Comparison of ENCODE assay signal across 9 cellular contexts in the genomic region with DNA sequence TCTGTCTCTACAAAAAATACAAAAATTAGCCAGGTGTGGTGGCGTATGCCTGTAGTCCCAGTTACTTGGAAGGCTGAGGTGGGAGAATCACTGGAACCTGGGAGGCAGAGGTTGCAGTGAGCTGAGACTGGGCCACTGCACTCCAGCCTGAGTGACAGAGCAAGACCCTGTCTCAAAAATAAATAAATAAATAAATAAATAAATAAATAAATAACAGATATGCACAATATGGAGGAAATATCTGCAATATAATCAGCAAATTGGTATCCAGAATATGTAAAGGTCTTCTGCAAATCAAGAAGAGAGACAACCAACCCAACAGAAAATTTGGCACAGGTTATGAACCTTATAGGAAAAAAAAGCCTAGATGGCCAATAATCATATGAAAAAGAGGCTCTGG. TPM values are rescaled to one million over a fixed set of nuclear protein-coding genes. Genes with fewer than 3 reads are reported as not detected.
A peak's percentile ranks its signal among the peaks of the same experiment; 100 is the strongest.
DNase-seq lines count a peak whose midpoint lies in the region; ATAC-seq, FAIRE-seq and TF ChIP-seq lines count a peak whose summit lies in the region.
"Not testable (repeated sequence)": the region's sequence is repeated elsewhere in the genome, so short reads cannot be mapped to it uniquely, and the experiment has no call there.
"Had no signal": no experiment of that assay in that cellular context is flagged by ENCODE, and none has a peak within 500 bp of the region (broad histone marks: within the 10 kb centered on the region; RNA-seq: fewer than 3 reads in every experiment).

No MANE protein-coding gene starts in this region.

- not testable (repeated sequence) for TF ChIP-seq CTCF in A549 (IDR thresholded peaks at IDR 0.05)

- H3K4me2 ChIP-seq in A549: not testable (repeated sequence)

- peak overlapping the region; percentile 82 for H3K27ac Mint-ChIP-seq in T-helper 1 cell treated with Interleukin-12 subunit alpha and Interleukin-12 subunit beta and Interleukin-4 antibody, amounts not matched to agents 30 μg/mL and 1 μg/mL, for 36 hours
- peak overlapping the region; percentile 51 for H3K27ac Mint-ChIP-seq in activated CD4-positive, alpha-beta memory T cell treated with anti-CD3 and anti-CD28 coated beads for 36 hours
- H3K27ac Mint-ChIP-seq in activated CD8-positive, alpha-beta memory T cell treated with anti-CD3 and anti-CD28 coated beads, Interleukin-2, amount 10 ng/mL, durations not matched to agents 7 days and 5 days: peak overlapping the region; percentile 43
- peak overlapping the region; percentile 55 for H3K27ac Mint-ChIP-seq in activated T-helper 1 cell treated with anti-CD3 and anti-CD28 coated beads, Interleukin-12 subunit alpha, Interleukin-12 subunit beta, Interleukin-2, Interleukin-4 antibody, amounts not matched to agents 30 ng/mL and 10 ng/mL and 1 ng/mL, durations not matched to agents 14 hours and 24 hours and 36 hours
- peak overlapping the region; percentile 46 for H3K27ac Mint-ChIP-seq in activated T-helper 2 cell treated with anti-CD3 and anti-CD28 coated beads, Interferon-gamma antibody, Interleukin-2, Interleukin-4, amounts not matched to agents 10 μg/mL and 5 μg/mL and 100 μg/mL, durations not matched to agents 14 hours and 24 hours and 36 hours
- peak overlapping the region; percentile 24 for H3K27ac Mint-ChIP-seq in activated naive CD4-positive, alpha-beta T cell treated with anti-CD3 and anti-CD28 coated beads, Interleukin-2, amount 10 ng/mL, durations not matched to agents 7 days and 5 days
- H3K27ac Mint-ChIP-seq in natural killer cell treated with Interleukin-12 subunit alpha and Interleukin-12 subunit beta and Interleukin-15 and Interleukin-18, amount 100 ng/mL, for 72 hours: peak overlapping the region; percentile 70 to 98

- FAIRE-seq in A549 (lab: Jason Lieb, UNC): not testable (repeated sequence)

- H3K27me3 Mint-ChIP-seq in T-helper 1 cell treated with Interleukin-12 subunit alpha and Interleukin-12 subunit beta and Interleukin-4 antibody, amounts not matched to agents 30 μg/mL and 1 μg/mL, for 36 hours (ENCODE audit: low read depth); activated CD4-positive, alpha-beta memory T cell treated with anti-CD3 and anti-CD28 coated beads for 36 hours; activated CD8-positive, alpha-beta memory T cell treated with anti-CD3 and anti-CD28 coated beads, Interleukin-2, amount 10 ng/mL, durations not matched to agents 7 days and 5 days; activated T-helper 1 cell treated with anti-CD3 and anti-CD28 coated beads, Interleukin-12 subunit alpha, Interleukin-12 subunit beta, Interleukin-2, Interleukin-4 antibody, amounts not matched to agents 30 ng/mL and 10 ng/mL and 1 ng/mL, durations not matched to agents 14 hours and 24 hours and 36 hours (ENCODE audit: insufficient read depth); activated T-helper 2 cell treated with anti-CD3 and anti-CD28 coated beads, Interferon-gamma antibody, Interleukin-2, Interleukin-4, amounts not matched to agents 10 μg/mL and 5 μg/mL and 100 μg/mL, durations not matched to agents 14 hours and 24 hours and 36 hours (ENCODE audit: low read depth); activated naive CD4-positive, alpha-beta T cell treated with anti-CD3 and anti-CD28 coated beads, Interleukin-2, amount 10 ng/mL, durations not matched to agents 7 days and 5 days; natural killer cell treated with Interleukin-12 subunit alpha and Interleukin-12 subunit beta and Interleukin-15 and Interleukin-18, amount 100 ng/mL, for 72 hours: not testable (repeated sequence)

- CTCF ChIA-PET in A549 (lab: Yijun Ruan, JAX): interaction anchor here (0.6 to 2.5 kb wide), 7 partner anchors 10 to 296 kb away, joined by 3 to 11 read pairs (median 4); partner anchors contain the start of gene HDDC3
- CTCF ChIA-PET in activated CD4-positive, alpha-beta memory T cell treated with anti-CD3 and anti-CD28 coated beads for 36 hours (lab: Charles Lee): not testable (repeated sequence)
- CTCF ChIA-PET in activated CD8-positive, alpha-beta memory T cell treated with anti-CD3 and anti-CD28 coated beads, Interleukin-2, amount 10 ng/mL, durations not matched to agents 7 days and 5 days (lab: Charles Lee): interaction anchor here (1.0 to 6.5 kb wide), 5 partner anchors 8 to 132 kb away, joined by 3 to 54 read pairs (median 6); partner anchors contain the start of gene BLM
- CTCF ChIA-PET in activated naive CD4-positive, alpha-beta T cell treated with anti-CD3 and anti-CD28 coated beads, Interleukin-2, amount 10 ng/mL, durations not matched to agents 7 days and 5 days (lab: Charles Lee): interaction anchor here (1.2 kb wide), 1 partner anchor 17 kb away, joined by 3 read pairs; no protein-coding TSS in a partner anchor

- ATAC-seq in A549; activated CD8-positive, alpha-beta memory T cell treated with anti-CD3 and anti-CD28 coated beads, Interleukin-2, amount 10 ng/mL, durations not matched to agents 7 days and 5 days; natural killer cell treated with Interleukin-12 subunit alpha and Interleukin-12 subunit beta and Interleukin-15 and Interleukin-18, amount 100 ng/mL, for 72 hours: not testable (repeated sequence)

- peaks cover 62% of the 10 kb centered on the region for H3K4me1 Mint-ChIP-seq in T-helper 1 cell treated with Interleukin-12 subunit alpha and Interleukin-12 subunit beta and Interleukin-4 antibody, amounts not matched to agents 30 μg/mL and 1 μg/mL, for 36 hours (ENCODE audit: low read depth)
- peaks cover 46% of the 10 kb centered on the region for H3K4me1 Mint-ChIP-seq in activated CD4-positive, alpha-beta memory T cell treated with anti-CD3 and anti-CD28 coated beads for 36 hours (ENCODE audit: low read depth)
- peaks cover 76% of the 10 kb centered on the region for H3K4me1 Mint-ChIP-seq in activated CD8-positive, alpha-beta memory T cell treated with anti-CD3 and anti-CD28 coated beads, Interleukin-2, amount 10 ng/mL, durations not matched to agents 7 days and 5 days
- H3K4me1 Mint-ChIP-seq in activated T-helper 1 cell treated with anti-CD3 and anti-CD28 coated beads, Interleukin-12 subunit alpha, Interleukin-12 subunit beta, Interleukin-2, Interleukin-4 antibody, amounts not matched to agents 30 ng/mL and 10 ng/mL and 1 ng/mL, durations not matched to agents 14 hours and 24 hours and 36 hours (ENCODE audit: low read depth): peaks cover 61% of the 10 kb centered on the region
- peaks cover 49% of the 10 kb centered on the region for H3K4me1 Mint-ChIP-seq in activated T-helper 2 cell treated with anti-CD3 and anti-CD28 coated beads, Interferon-gamma antibody, Interleukin-2, Interleukin-4, amounts not matched to agents 10 μg/mL and 5 μg/mL and 100 μg/mL, durations not matched to agents 14 hours and 24 hours and 36 hours (ENCODE audit: low read depth)
- H3K4me1 Mint-ChIP-seq in activated naive CD4-positive, alpha-beta T cell treated with anti-CD3 and anti-CD28 coated beads, Interleukin-2, amount 10 ng/mL, durations not matched to agents 7 days and 5 days: peaks cover 63% of the 10 kb centered on the region
- H3K4me1 Mint-ChIP-seq in natural killer cell treated with Interleukin-12 subunit alpha and Interleukin-12 subunit beta and Interleukin-15 and Interleukin-18, amount 100 ng/mL, for 72 hours (ENCODE audit: low read depth in 2 of 2): peaks cover 47 to 50% of the 10 kb centered on the region in 2 donors

- not testable (repeated sequence) for TF ChIP-seq POLR2A in A549 (IDR thresholded peaks at IDR 0.05; ENCODE audit: low read length)

- not testable (repeated sequence) for H3K4me3 ChIP-seq in A549

- not testable (repeated sequence) for H3K9me3 Mint-ChIP-seq in T-helper 1 cell treated with Interleukin-12 subunit alpha and Interleukin-12 subunit beta and Interleukin-4 antibody, amounts not matched to agents 30 μg/mL and 1 μg/mL, for 36 hours; activated CD4-positive, alpha-beta memory T cell treated with anti-CD3 and anti-CD28 coated beads for 36 hours; activated CD8-positive, alpha-beta memory T cell treated with anti-CD3 and anti-CD28 coated beads, Interleukin-2, amount 10 ng/mL, durations not matched to agents 7 days and 5 days (ENCODE audit: low read depth); activated T-helper 1 cell treated with anti-CD3 and anti-CD28 coated beads, Interleukin-12 subunit alpha, Interleukin-12 subunit beta, Interleukin-2, Interleukin-4 antibody, amounts not matched to agents 30 ng/mL and 10 ng/mL and 1 ng/mL, durations not matched to agents 14 hours and 24 hours and 36 hours; activated T-helper 2 cell treated with anti-CD3 and anti-CD28 coated beads, Interferon-gamma antibody, Interleukin-2, Interleukin-4, amounts not matched to agents 10 μg/mL and 5 μg/mL and 100 μg/mL, durations not matched to agents 14 hours and 24 hours and 36 hours; activated naive CD4-positive, alpha-beta T cell treated with anti-CD3 and anti-CD28 coated beads, Interleukin-2, amount 10 ng/mL, durations not matched to agents 7 days and 5 days; natural killer cell treated with Interleukin-12 subunit alpha and Interleukin-12 subunit beta and Interleukin-15 and Interleukin-18, amount 100 ng/mL, for 72 hours

- peaks cover 45% of the 10 kb centered on the region for H3K36me3 Mint-ChIP-seq in T-helper 1 cell treated with Interleukin-12 subunit alpha and Interleukin-12 subunit beta and Interleukin-4 antibody, amounts not matched to agents 30 μg/mL and 1 μg/mL, for 36 hours (ENCODE audit: low read depth)
- not testable (repeated sequence) for H3K36me3 Mint-ChIP-seq in activated CD4-positive, alpha-beta memory T cell treated with anti-CD3 and anti-CD28 coated beads for 36 hours; natural killer cell treated with Interleukin-12 subunit alpha and Interleukin-12 subunit beta and Interleukin-15 and Interleukin-18, amount 100 ng/mL, for 72 hours
- peaks cover 32% of the 10 kb centered on the region for H3K36me3 Mint-ChIP-seq in activated CD8-positive, alpha-beta memory T cell treated with anti-CD3 and anti-CD28 coated beads, Interleukin-2, amount 10 ng/mL, durations not matched to agents 7 days and 5 days
- peaks cover 35% of the 10 kb centered on the region for H3K36me3 Mint-ChIP-seq in activated T-helper 1 cell treated with anti-CD3 and anti-CD28 coated beads, Interleukin-12 subunit alpha, Interleukin-12 subunit beta, Interleukin-2, Interleukin-4 antibody, amounts not matched to agents 30 ng/mL and 10 ng/mL and 1 ng/mL, durations not matched to agents 14 hours and 24 hours and 36 hours (ENCODE audit: low read depth)
- peaks cover 46% of the 10 kb centered on the region for H3K36me3 Mint-ChIP-seq in activated T-helper 2 cell treated with anti-CD3 and anti-CD28 coated beads, Interferon-gamma antibody, Interleukin-2, Interleukin-4, amounts not matched to agents 10 μg/mL and 5 μg/mL and 100 μg/mL, durations not matched to agents 14 hours and 24 hours and 36 hours (ENCODE audit: low read depth)
- peaks cover 31% of the 10 kb centered on the region for H3K36me3 Mint-ChIP-seq in activated naive CD4-positive, alpha-beta T cell treated with anti-CD3 and anti-CD28 coated beads, Interleukin-2, amount 10 ng/mL, durations not matched to agents 7 days and 5 days

- DNase-seq in A549 (ENCODE audit: low read depth in 1 of 2, low spot score in 1 of 2); activated CD4-positive, alpha-beta memory T cell treated with anti-CD3 and anti-CD28 coated beads for 36 hours; activated CD8-positive, alpha-beta memory T cell treated with anti-CD3 and anti-CD28 coated beads, Interleukin-2, amount 10 ng/mL, durations not matched to agents 7 days and 5 days; activated T-helper 1 cell treated with anti-CD3 and anti-CD28 coated beads, Interleukin-12 subunit alpha, Interleukin-12 subunit beta, Interleukin-2, Interleukin-4 antibody, amounts not matched to agents 30 ng/mL and 10 ng/mL and 1 ng/mL, durations not matched to agents 14 hours and 24 hours and 36 hours (ENCODE audit: low spot score); activated T-helper 2 cell treated with anti-CD3 and anti-CD28 coated beads, Interferon-gamma antibody, Interleukin-2, Interleukin-4, amounts not matched to agents 10 μg/mL and 5 μg/mL and 100 μg/mL, durations not matched to agents 14 hours and 24 hours and 36 hours (ENCODE audit: low spot score); activated naive CD4-positive, alpha-beta T cell treated with anti-CD3 and anti-CD28 coated beads, Interleukin-2, amount 10 ng/mL, durations not matched to agents 7 days and 5 days; natural killer cell treated with Interleukin-12 subunit alpha and Interleukin-12 subunit beta and Interleukin-15 and Interleukin-18, amount 100 ng/mL, for 72 hours (ENCODE audit: low spot score): not testable (repeated sequence)

- H3K27ac ChIP-seq in A549: not testable (repeated sequence)

- POLR2A ChIA-PET in A549 (lab: Yijun Ruan, JAX): not testable (repeated sequence)
- POLR2A ChIA-PET in activated CD4-positive, alpha-beta memory T cell treated with anti-CD3 and anti-CD28 coated beads for 36 hours (lab: Charles Lee): interaction anchor here (0.7 to 4.6 kb wide), 2 partner anchors 11 to 83 kb away, joined by 3 to 52 read pairs; no protein-coding TSS in a partner anchor

- not testable (repeated sequence) for TF ChIP-seq RAD21 in A549 (conservative IDR thresholded peaks at IDR 0.05 in 1 of 2, IDR thresholded peaks at IDR 0.05 in 1 of 2)

- TF ChIP-seq EP300 in A549 (IDR thresholded peaks at IDR 0.05): not testable (repeated sequence)

- H3K9me3 ChIP-seq in A549: not testable (repeated sequence)

- H3K4me3 Mint-ChIP-seq in T-helper 1 cell treated with Interleukin-12 subunit alpha and Interleukin-12 subunit beta and Interleukin-4 antibody, amounts not matched to agents 30 μg/mL and 1 μg/mL, for 36 hours: peak overlapping the region; percentile 58
- not testable (repeated sequence) for H3K4me3 Mint-ChIP-seq in activated CD4-positive, alpha-beta memory T cell treated with anti-CD3 and anti-CD28 coated beads for 36 hours; activated CD8-positive, alpha-beta memory T cell treated with anti-CD3 and anti-CD28 coated beads, Interleukin-2, amount 10 ng/mL, durations not matched to agents 7 days and 5 days; activated T-helper 1 cell treated with anti-CD3 and anti-CD28 coated beads, Interleukin-12 subunit alpha, Interleukin-12 subunit beta, Interleukin-2, Interleukin-4 antibody, amounts not matched to agents 30 ng/mL and 10 ng/mL and 1 ng/mL, durations not matched to agents 14 hours and 24 hours and 36 hours; activated T-helper 2 cell treated with anti-CD3 and anti-CD28 coated beads, Interferon-gamma antibody, Interleukin-2, Interleukin-4, amounts not matched to agents 10 μg/mL and 5 μg/mL and 100 μg/mL, durations not matched to agents 14 hours and 24 hours and 36 hours (ENCODE audit: low read depth); activated naive CD4-positive, alpha-beta T cell treated with anti-CD3 and anti-CD28 coated beads, Interleukin-2, amount 10 ng/mL, durations not matched to agents 7 days and 5 days
- peak overlapping the region; percentile 34 for H3K4me3 Mint-ChIP-seq in natural killer cell treated with Interleukin-12 subunit alpha and Interleukin-12 subunit beta and Interleukin-15 and Interleukin-18, amount 100 ng/mL, for 72 hours

- WGBS in A549 (ENCODE audit: missing lambda C conversion rate): 93% methylated on average over 1 of the region's 1 CpG

- intact Hi-C loops in activated CD4-positive, alpha-beta memory T cell treated with anti-CD3 and anti-CD28 coated beads for 36 hours (cut with micrococcal nuclease); activated T-helper 1 cell treated with anti-CD3 and anti-CD28 coated beads, Interleukin-12 subunit alpha, Interleukin-12 subunit beta, Interleukin-2, Interleukin-4 antibody, amounts not matched to agents 30 ng/mL and 10 ng/mL and 1 ng/mL, durations not matched to agents 14 hours and 24 hours and 36 hours (cut with micrococcal nuclease); activated T-helper 2 cell treated with anti-CD3 and anti-CD28 coated beads, Interferon-gamma antibody, Interleukin-2, Interleukin-4, amounts not matched to agents 10 μg/mL and 5 μg/mL and 100 μg/mL, durations not matched to agents 14 hours and 24 hours and 36 hours (cut with micrococcal nuclease): not testable (repeated sequence)

- H3K4me1 ChIP-seq in A549: peaks cover 12% of the 10 kb centered on the region

RNA-seq across cellular contexts. Expression of gene FURIN, which starts 19.0 kb away (rescaled TPM):
- polyA plus RNA-seq in A549 (2011; rRNA removed) (16.8 and 20.9 TPM in 2 replicates), A549 (2017; fragmentation: RNase III; extraction: RNeasy Plus Mini Kit Qiagen cat#74134 plus additional on column Dnase treatment) (23.1 to 37.1 TPM (median 33.3 TPM) in 3 replicates)
- polyA plus RNA-seq in A549 (2012; cell fraction: cytosol; rRNA removed): 26.9 and 42.5 TPM in 2 replicates
- polyA plus RNA-seq in A549 (2012; cell fraction: nucleus; rRNA removed): 36.8 and 51.9 TPM in 2 replicates
- 29.8 and 47.2 TPM in 2 replicates for polyA minus RNA-seq in A549 (2011; rRNA and poly(A)+ RNA removed)
- 100 to 1,000 TPM; 576 to 590 TPM for total RNA-seq in activated CD4-positive, alpha-beta memory T cell treated with anti-CD3 and anti-CD28 coated beads for 36 hours
- total RNA-seq in activated CD8-positive, alpha-beta memory T cell treated with anti-CD3 and anti-CD28 coated beads, Interleukin-2, amount 10 ng/mL, durations not matched to agents 7 days and 5 days: 100 to 1,000 TPM; 487 to 625 TPM
- 530 and 545 TPM in 2 replicates for total RNA-seq in activated T-helper 1 cell treated with anti-CD3 and anti-CD28 coated beads, Interleukin-12 subunit alpha, Interleukin-12 subunit beta, Interleukin-2, Interleukin-4 antibody, amounts not matched to agents 30 ng/mL and 10 ng/mL and 1 ng/mL, durations not matched to agents 14 hours and 24 hours and 36 hours
- total RNA-seq in activated T-helper 2 cell treated with anti-CD3 and anti-CD28 coated beads, Interferon-gamma antibody, Interleukin-2, Interleukin-4, amounts not matched to agents 10 μg/mL and 5 μg/mL and 100 μg/mL, durations not matched to agents 14 hours and 24 hours and 36 hours: 564 and 570 TPM in 2 replicates
- total RNA-seq in natural killer cell treated with Interleukin-12 subunit alpha and Interleukin-12 subunit beta and Interleukin-15 and Interleukin-18, amount 100 ng/mL, for 72 hours: 100 to 1,000 TPM; 528 to 679 TPM

RNA-seq across cellular contexts. Expression of gene FES, which starts 34.9 kb away (rescaled TPM):
- polyA plus RNA-seq in A549 (2011; rRNA removed) (0.50 and 0.53 TPM in 2 replicates), A549 (2017; fragmentation: RNase III; extraction: RNeasy Plus Mini Kit Qiagen cat#74134 plus additional on column Dnase treatment) (0.39 to 0.50 TPM (median 0.45 TPM) in 3 replicates)
- polyA plus RNA-seq in A549 (2012; cell fraction: cytosol; rRNA removed): 1.4 and 1.7 TPM in 2 replicates
- polyA plus RNA-seq in A549 (2012; cell fraction: nucleus; rRNA removed): 1.4 and 1.7 TPM in 2 replicates
- polyA minus RNA-seq in A549 (2011; rRNA and poly(A)+ RNA removed): 0.39 TPM in 1 of 2 replicates, not detected in the other
- 10 to 100 TPM; 18.0 to 21.1 TPM for total RNA-seq in activated CD4-positive, alpha-beta memory T cell treated with anti-CD3 and anti-CD28 coated beads for 36 hours
- total RNA-seq in activated CD8-positive, alpha-beta memory T cell treated with anti-CD3 and anti-CD28 coated beads, Interleukin-2, amount 10 ng/mL, durations not matched to agents 7 days and 5 days: 10 to 100 TPM; 55.7 to 61.2 TPM
- total RNA-seq in activated T-helper 1 cell treated with anti-CD3 and anti-CD28 coated beads, Interleukin-12 subunit alpha, Interleukin-12 subunit beta, Interleukin-2, Interleukin-4 antibody, amounts not matched to agents 30 ng/mL and 10 ng/mL and 1 ng/mL, durations not matched to agents 14 hours and 24 hours and 36 hours: 45.4 and 57.1 TPM in 2 replicates
- 51.9 and 55.8 TPM in 2 replicates for total RNA-seq in activated T-helper 2 cell treated with anti-CD3 and anti-CD28 coated beads, Interferon-gamma antibody, Interleukin-2, Interleukin-4, amounts not matched to agents 10 μg/mL and 5 μg/mL and 100 μg/mL, durations not matched to agents 14 hours and 24 hours and 36 hours
- 100 to 1,000 TPM; 139 to 140 TPM for total RNA-seq in natural killer cell treated with Interleukin-12 subunit alpha and Interleukin-12 subunit beta and Interleukin-15 and Interleukin-18, amount 100 ng/mL, for 72 hours
- polyA plus RNA-seq: CD4-positive, alpha-beta memory T cell had no signal

RNA-seq across cellular contexts. Expression of gene MAN2A2, which starts 53.7 kb away (rescaled TPM):
- 22.0 and 37.0 TPM in 2 replicates for polyA plus RNA-seq in A549 (2011; rRNA removed)
- polyA plus RNA-seq in A549 (2012; cell fraction: cytosol; rRNA removed): 56.4 and 73.9 TPM in 2 replicates
- polyA plus RNA-seq in A549 (2012; cell fraction: nucleus; rRNA removed): 415 and 583 TPM in 2 replicates
- 29.6 to 35.3 TPM (median 32.6 TPM) in 3 replicates for polyA plus RNA-seq in A549 (2017; fragmentation: RNase III; extraction: RNeasy Plus Mini Kit Qiagen cat#74134 plus additional on column Dnase treatment)
- 42.7 and 43.2 TPM in 2 replicates for polyA minus RNA-seq in A549 (2011; rRNA and poly(A)+ RNA removed)
- 10 to 100 TPM; 98.1 to 99.2 TPM for total RNA-seq in activated CD4-positive, alpha-beta memory T cell treated with anti-CD3 and anti-CD28 coated beads for 36 hours
- 100 to 1,000 TPM; 174 to 183 TPM for total RNA-seq in activated CD8-positive, alpha-beta memory T cell treated with anti-CD3 and anti-CD28 coated beads, Interleukin-2, amount 10 ng/mL, durations not matched to agents 7 days and 5 days
- total RNA-seq in activated T-helper 1 cell treated with anti-CD3 and anti-CD28 coated beads, Interleukin-12 subunit alpha, Interleukin-12 subunit beta, Interleukin-2, Interleukin-4 antibody, amounts not matched to agents 30 ng/mL and 10 ng/mL and 1 ng/mL, durations not matched to agents 14 hours and 24 hours and 36 hours: 228 and 239 TPM in 2 replicates
- 200 and 201 TPM in 2 replicates for total RNA-seq in activated T-helper 2 cell treated with anti-CD3 and anti-CD28 coated beads, Interferon-gamma antibody, Interleukin-2, Interleukin-4, amounts not matched to agents 10 μg/mL and 5 μg/mL and 100 μg/mL, durations not matched to agents 14 hours and 24 hours and 36 hours
- 100 to 1,000 TPM; 172 to 244 TPM for total RNA-seq in natural killer cell treated with Interleukin-12 subunit alpha and Interleukin-12 subunit beta and Interleukin-15 and Interleukin-18, amount 100 ng/mL, for 72 hours

Comparison
In these comparisons a context has a peak if more than half of its experiments do, and no peak if none do; other contexts are left out.
1. H3K27ac Mint-ChIP-seq: peak in every context shown above with its lines; median percentile 84 in natural killer cell treated with Interleukin-12 subunit alpha and Interleukin-12 subunit beta and Interleukin-15 and Interleukin-18, amount 100 ng/mL, for 72 hours; 82 in T-helper 1 cell treated with Interleukin-12 subunit alpha and Interleukin-12 subunit beta and Interleukin-4 antibody, amounts not matched to agents 30 μg/mL and 1 μg/mL, for 36 hours; 55 in activated T-helper 1 cell treated with anti-CD3 and anti-CD28 coated beads, Interleukin-12 subunit alpha, Interleukin-12 subunit beta, Interleukin-2, Interleukin-4 antibody, amounts not matched to agents 30 ng/mL and 10 ng/mL and 1 ng/mL, durations not matched to agents 14 hours and 24 hours and 36 hours; 51 in activated CD4-positive, alpha-beta memory T cell treated with anti-CD3 and anti-CD28 coated beads for 36 hours; 46 in activated T-helper 2 cell treated with anti-CD3 and anti-CD28 coated beads, Interferon-gamma antibody, Interleukin-2, Interleukin-4, amounts not matched to agents 10 μg/mL and 5 μg/mL and 100 μg/mL, durations not matched to agents 14 hours and 24 hours and 36 hours; 43 in activated CD8-positive, alpha-beta memory T cell treated with anti-CD3 and anti-CD28 coated beads, Interleukin-2, amount 10 ng/mL, durations not matched to agents 7 days and 5 days; 24 in activated naive CD4-positive, alpha-beta T cell treated with anti-CD3 and anti-CD28 coated beads, Interleukin-2, amount 10 ng/mL, durations not matched to agents 7 days and 5 days.